In the genomic region with DNA sequence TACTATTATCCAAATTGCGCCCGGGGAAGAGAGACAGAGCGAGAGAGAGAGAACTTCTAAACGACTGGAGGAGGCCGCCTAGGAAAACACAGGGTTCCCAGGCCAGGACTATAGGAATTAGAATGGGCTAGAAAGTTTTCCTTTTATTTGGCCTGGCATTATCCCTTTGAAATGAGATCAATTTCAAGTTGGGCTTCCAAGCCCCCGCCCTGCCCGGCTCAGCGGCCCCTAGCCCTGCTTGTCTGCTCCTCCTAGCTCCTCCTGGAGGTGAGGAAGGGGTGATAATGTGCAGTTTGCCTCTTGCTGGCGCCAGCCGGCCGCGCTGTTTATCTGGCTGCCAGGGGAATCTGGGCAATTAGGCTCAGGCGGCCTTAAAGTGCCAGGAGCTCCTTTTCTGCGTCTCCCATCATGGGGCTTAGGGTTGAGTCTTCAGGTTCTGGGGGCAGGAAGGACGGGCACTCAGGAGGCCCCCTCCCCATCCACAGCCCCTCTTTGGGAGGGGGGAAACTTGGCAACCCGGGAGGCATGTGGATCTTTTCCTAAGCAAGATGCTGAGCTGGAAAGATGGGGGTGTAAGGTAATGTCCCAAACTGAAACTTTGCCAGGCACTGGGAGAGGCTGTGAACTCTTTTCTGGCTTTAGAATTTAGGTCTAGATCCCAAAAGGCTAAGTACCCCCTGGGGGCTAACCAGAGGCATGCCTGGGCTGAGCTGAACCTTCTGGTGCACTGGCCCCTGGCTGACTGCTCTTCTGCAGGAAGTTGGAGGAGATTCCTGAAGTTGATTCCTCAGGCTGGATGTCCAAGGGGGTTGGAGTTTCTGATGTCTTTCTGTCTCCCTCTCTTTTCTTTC, we compare ENCODE assay signal across 8 cellular contexts. TPM values are rescaled to one million over a fixed set of nuclear protein-coding genes. Genes with fewer than 3 reads are reported as not detected.
A peak's percentile ranks its signal among the peaks of the same experiment; 100 is the strongest.
DNase-seq lines count a peak whose midpoint lies in the region; ATAC-seq, FAIRE-seq and TF ChIP-seq lines count a peak whose summit lies in the region.

No MANE protein-coding gene starts in this region.

- intact Hi-C loops in sciatic nerve (cut with DNase I): no loop called here

- ATAC-seq in sciatic nerve (peak; percentile 69), HG03097 (IDR thresholded peaks at IDR 0.05; ENCODE audit: low FRiP score, unreplicated experiment) (no peak)

- CTCF ChIA-PET in activated CD4-positive, alpha-beta memory T cell treated with anti-CD3 and anti-CD28 coated beads, Interleukin-2, amount 10 ng/mL, durations not matched to agents 7 days and 5 days (lab: Charles Lee): interaction anchor here (0.7 to 5.2 kb wide), 3 partner anchors 12 to 14 kb away, joined by 3 to 22 read pairs (median 4); no protein-coding TSS in a partner anchor

- no peaks in the 10 kb centered on the region for H3K27me3 ChIP-seq in Peyer's patch

- H3K4me3 ChIP-seq in Peyer's patch: peak overlapping the region in 1 of 4 donors; percentile 35

- peaks cover 1% of the 10 kb centered on the region for H3K4me1 Mint-ChIP-seq in glutamatergic neuron (ENCODE audit: low read depth, unreplicated experiment)
- H3K4me1 Mint-ChIP-seq in activated CD4-positive, alpha-beta memory T cell treated with anti-CD3 and anti-CD28 coated beads, Interleukin-2, amount 10 ng/mL, durations not matched to agents 7 days and 5 days: peaks cover 7% of the 10 kb centered on the region

- POLR2A ChIA-PET in activated CD4-positive, alpha-beta memory T cell treated with anti-CD3 and anti-CD28 coated beads, Interleukin-2, amount 10 ng/mL, durations not matched to agents 7 days and 5 days (lab: Charles Lee): interaction anchor here (0.6 to 1.3 kb wide), 2 partner anchors 12 to 1837 kb away, joined by 3 to 6 read pairs; no protein-coding TSS in a partner anchor

- H3K27me3 Mint-ChIP-seq in glutamatergic neuron (ENCODE audit: unreplicated experiment): peaks cover 5% of the 10 kb centered on the region
- H3K27me3 Mint-ChIP-seq in activated CD4-positive, alpha-beta memory T cell treated with anti-CD3 and anti-CD28 coated beads, Interleukin-2, amount 10 ng/mL, durations not matched to agents 7 days and 5 days: peaks cover 25% of the 10 kb centered on the region

- H3K4me1 ChIP-seq in Peyer's patch: peaks cover 0 to 32% (median 10%) of the 10 kb centered on the region in 4 donors

- H3K9me3 ChIP-seq in Peyer's patch: no peaks in the 10 kb centered on the region

- FAIRE-seq in GM12891 (lab: Jason Lieb, UNC): no peak

- TF ChIP-seq CTCF in Peyer's patch (IDR thresholded peaks at IDR 0.05) (peak in 2 of 6 experiments; percentile 8 to 12), glutamatergic neuron (IDR thresholded peaks at IDR 0.05; ENCODE audit: partially characterized antibody, unreplicated experiment) (no peak)

- TF ChIP-seq POLR2A in Peyer's patch (IDR thresholded peaks at IDR 0.05) (no peak), GM12891 (IDR thresholded peaks at IDR 0.05; ENCODE audit: low read depth, low read length) (no peak)

- no peaks in the 10 kb centered on the region for H3K9me3 Mint-ChIP-seq in glutamatergic neuron (ENCODE audit: unreplicated experiment)
- no peaks in the 10 kb centered on the region for H3K9me3 Mint-ChIP-seq in activated CD4-positive, alpha-beta memory T cell treated with anti-CD3 and anti-CD28 coated beads, Interleukin-2, amount 10 ng/mL, durations not matched to agents 7 days and 5 days

- no peak overlapping the region for H3K27ac Mint-ChIP-seq in glutamatergic neuron (ENCODE audit: unreplicated experiment)
- no peak overlapping the region for H3K27ac Mint-ChIP-seq in activated CD4-positive, alpha-beta memory T cell treated with anti-CD3 and anti-CD28 coated beads, Interleukin-2, amount 10 ng/mL, durations not matched to agents 7 days and 5 days

- DNase-seq in H4 (ENCODE audit: low spot score): peak; percentile 57
- peak in 2 of 3 donors; percentile 59 to 66 for DNase-seq in Peyer's patch
- DNase-seq in glutamatergic neuron: peak; percentile 61
- peak; percentile 57 for DNase-seq in sciatic nerve (ENCODE audit: low spot score)
- no peak for DNase-seq in activated CD4-positive, alpha-beta memory T cell treated with anti-CD3 and anti-CD28 coated beads, Interleukin-2, amount 10 ng/mL, durations not matched to agents 7 days and 5 days
- DNase-seq in stimulated activated CD4-positive, alpha-beta T cell treated with anti-CD3 and anti-CD28 coated beads, Interleukin-4, amount 100 ng/mL, for 24 hours: no peak
- DNase-seq in GM12891 (ENCODE audit: insufficient read length, low spot score): no peak

- H3K4me3 Mint-ChIP-seq in glutamatergic neuron (ENCODE audit: unreplicated experiment): no peak overlapping the region
- no peak overlapping the region for H3K4me3 Mint-ChIP-seq in activated CD4-positive, alpha-beta memory T cell treated with anti-CD3 and anti-CD28 coated beads, Interleukin-2, amount 10 ng/mL, durations not matched to agents 7 days and 5 days

- no peaks in the 10 kb centered on the region for H3K36me3 Mint-ChIP-seq in glutamatergic neuron (ENCODE audit: unreplicated experiment)
- H3K36me3 Mint-ChIP-seq in activated CD4-positive, alpha-beta memory T cell treated with anti-CD3 and anti-CD28 coated beads, Interleukin-2, amount 10 ng/mL, durations not matched to agents 7 days and 5 days (ENCODE audit: low read depth): no peaks in the 10 kb centered on the region

- peak overlapping the region in 2 of 4 donors; percentile 34 to 39 for H3K27ac ChIP-seq in Peyer's patch

- H3K36me3 ChIP-seq in Peyer's patch: no peaks in the 10 kb centered on the region

TF ChIP-seq in GM12891, 5 proteins besides CTCF, POLR2A, EP300 and RAD21:
- TF ChIP-seq TAF1 (IDR thresholded peaks at IDR 0.05; ENCODE audit: low read depth, low read length) (no peak), POU2F2 (IDR thresholded peaks at IDR 0.05; ENCODE audit: low read depth, low read length) (no peak), SPI1 (IDR thresholded peaks at IDR 0.05; ENCODE audit: low read depth, low read length) (no peak), POLR2AphosphoS5 (IDR thresholded peaks at IDR 0.05; ENCODE audit: low read depth, low read length) (no peak)

RNA-seq across cellular contexts. Expression of gene SMAD6, which starts 5.5 kb away (rescaled TPM):
- total RNA-seq in H4 (2014; rRNA removed; shearing (Covaris generic)): 3.4 and 4.7 TPM in 2 replicates
- total RNA-seq in Peyer's patch: 10 to 100 TPM; 11.0 to 34.9 (median 25.5) TPM
- 0.83 TPM for total RNA-seq in glutamatergic neuron (ENCODE audit: unreplicated experiment)
- 62.4 TPM for total RNA-seq in sciatic nerve
- under 1 TPM; 0.53 to 0.58 TPM for total RNA-seq in activated CD4-positive, alpha-beta memory T cell treated with anti-CD3 and anti-CD28 coated beads, Interleukin-2, amount 10 ng/mL, durations not matched to agents 7 days and 5 days
- polyA plus RNA-seq in GM12891 (2012; ENCODE audit: low read depth, missing spikeins): not detected

Comparison
In these comparisons a context has a peak if more than half of its experiments do, and no peak if none do; other contexts are left out.
1. DNase-seq: peak in H4 (single experiment), Peyer's patch (2 of 3), glutamatergic neuron (single experiment) and sciatic nerve (single experiment); none in activated CD4-positive, alpha-beta memory T cell treated with anti-CD3 and anti-CD28 coated beads, Interleukin-2, amount 10 ng/mL, durations not matched to agents 7 days and 5 days (single experiment), stimulated activated CD4-positive, alpha-beta T cell treated with anti-CD3 and anti-CD28 coated beads, Interleukin-4, amount 100 ng/mL, for 24 hours (single experiment) and GM12891 (single experiment).